Comparison of ENCODE assay signal across 12 cellular contexts in the genomic region with DNA sequence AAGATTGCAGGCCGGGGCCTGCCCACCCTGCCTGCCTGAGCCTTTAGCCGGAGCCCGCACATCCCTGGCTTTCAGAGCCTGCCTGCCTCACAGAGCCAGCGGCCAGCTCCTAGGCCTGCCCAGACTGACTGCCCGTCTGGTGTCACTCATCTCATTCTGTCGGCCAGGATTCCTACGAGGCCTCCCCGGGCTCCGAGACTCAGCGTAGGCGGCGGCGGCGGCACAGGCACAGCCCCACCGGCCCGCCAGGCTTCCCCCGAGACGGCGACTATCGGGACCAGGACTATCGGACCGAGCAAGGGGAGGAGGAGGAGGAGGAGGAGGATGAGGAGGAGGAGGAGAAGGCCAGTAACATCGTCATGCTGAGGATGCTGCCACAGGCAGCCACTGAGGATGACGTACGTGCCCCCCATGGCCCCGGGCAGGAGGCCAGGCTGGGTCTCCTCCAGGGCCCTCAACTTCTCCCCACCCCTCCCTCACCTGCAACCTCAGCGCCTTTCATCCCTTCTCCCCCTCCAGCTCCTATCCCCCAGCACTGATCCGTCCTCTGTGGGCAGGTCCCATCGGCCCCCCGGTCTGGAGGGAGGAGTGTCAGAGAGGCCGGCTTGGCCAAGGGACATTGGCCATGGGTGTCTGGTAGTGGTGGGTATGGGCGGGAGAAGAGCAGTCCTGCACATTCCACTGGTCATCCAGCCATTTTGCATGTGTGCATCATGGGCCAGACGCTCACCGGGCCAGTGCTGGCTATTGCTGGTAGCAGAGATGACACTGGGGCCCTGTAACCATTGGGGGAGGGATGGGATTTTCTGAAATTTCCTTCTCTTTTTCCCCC.
"Had no signal": no experiment of that assay in that cellular context is flagged by ENCODE, and none has a peak within 500 bp of the region (broad histone marks: within the 10 kb centered on the region; RNA-seq: fewer than 3 reads in every experiment).

No MANE protein-coding gene starts in this region.

- H3K4me3 Mint-ChIP-seq: activated naive CD8-positive, alpha-beta T cell treated with anti-CD3 and anti-CD28 coated beads, Interleukin-2, amount 50 U/mL, for 24 hours; central memory CD8-positive, alpha-beta T cell; memory B cell; naive thymus-derived CD4-positive, alpha-beta T cell; stimulated activated memory B cell treated with anti-CD40 and anti-IgM and Interleukin-4, amounts not matched to agents 10 μg/mL and 1 μg/mL and 100 μg/mL, for 72 hours had no signal

- H3K27ac Mint-ChIP-seq: activated naive CD8-positive, alpha-beta T cell treated with anti-CD3 and anti-CD28 coated beads, Interleukin-2, amount 50 U/mL, for 24 hours; memory B cell; stimulated activated memory B cell treated with anti-CD40 and anti-IgM and Interleukin-4, amounts not matched to agents 10 μg/mL and 1 μg/mL and 100 μg/mL, for 72 hours had no signal

- H3K27me3 Mint-ChIP-seq: activated naive CD8-positive, alpha-beta T cell treated with anti-CD3 and anti-CD28 coated beads, Interleukin-2, amount 50 U/mL, for 24 hours; central memory CD8-positive, alpha-beta T cell; memory B cell; naive thymus-derived CD4-positive, alpha-beta T cell; stimulated activated memory B cell treated with anti-CD40 and anti-IgM and Interleukin-4, amounts not matched to agents 10 μg/mL and 1 μg/mL and 100 μg/mL, for 72 hours had no signal

- ATAC-seq: activated naive CD8-positive, alpha-beta T cell treated with anti-CD3 and anti-CD28 coated beads, Interleukin-2, amount 50 U/mL, for 24 hours; naive thymus-derived CD4-positive, alpha-beta T cell; stimulated activated memory B cell treated with anti-CD40 and anti-IgM and Interleukin-4, amounts not matched to agents 10 μg/mL and 1 μg/mL and 100 μg/mL, for 72 hours had no signal

- DNase-seq: activated CD4-positive, alpha-beta T cell treated with anti-CD3 and anti-CD28 coated beads, Interleukin-2, amount 50 U/mL, for 1 hour; activated naive CD4-positive, alpha-beta T cell treated with Interleukin-2 at 50 U/mL for 16 hours; activated naive CD8-positive, alpha-beta T cell treated with anti-CD3 and anti-CD28 coated beads, Interleukin-2, amount 50 U/mL, for 24 hours; brain microvascular endothelial cell; erythroblast; naive thymus-derived CD4-positive, alpha-beta T cell; sigmoid colon; stimulated activated CD4-positive, alpha-beta T cell treated with anti-CD3 and anti-CD28 coated beads, Interleukin-4, amount 100 ng/mL, for 4 hours; T1000 had no signal

- H3K4me1 Mint-ChIP-seq: central memory CD8-positive, alpha-beta T cell; stimulated activated memory B cell treated with anti-CD40 and anti-IgM and Interleukin-4, amounts not matched to agents 10 μg/mL and 1 μg/mL and 100 μg/mL, for 72 hours had no signal

- H3K9me3 Mint-ChIP-seq: activated naive CD8-positive, alpha-beta T cell treated with anti-CD3 and anti-CD28 coated beads, Interleukin-2, amount 50 U/mL, for 24 hours; central memory CD8-positive, alpha-beta T cell; memory B cell; stimulated activated memory B cell treated with anti-CD40 and anti-IgM and Interleukin-4, amounts not matched to agents 10 μg/mL and 1 μg/mL and 100 μg/mL, for 72 hours had no signal
